In genomic region chr1:21586926-21587601, GRCh38 we compare ENCODE assay signal across 9 cellular contexts.
DNase-seq lines count a peak whose midpoint lies in the region; FAIRE-seq and TF ChIP-seq lines count a peak whose summit lies in the region.
"Had no signal": no experiment of that assay in that cellular context is flagged by ENCODE, and none has a peak within 500 bp of the region (broad histone marks: within the 10 kb centered on the region; RNA-seq: fewer than 3 reads in every experiment).

No MANE protein-coding gene starts in this region.

- no peak overlapping the region for H3K9ac ChIP-seq in colonic mucosa (ENCODE audit: low read depth in 2 of 2, low read length in 2 of 2)

- H3K9me3 Mint-ChIP-seq in activated CD4-positive, alpha-beta memory T cell treated with anti-CD3 and anti-CD28 coated beads for 36 hours = no peaks in the 10 kb centered on the region

- H3K27ac Mint-ChIP-seq in activated CD4-positive, alpha-beta memory T cell treated with anti-CD3 and anti-CD28 coated beads for 36 hours = no peak overlapping the region
- H3K27ac Mint-ChIP-seq: activated CD4-positive, alpha-beta T cell treated with anti-CD3 and anti-CD28 coated beads for 36 hours had no signal

- WGBS in mesodermal cell (ENCODE audit: insufficient coverage in 2 of 2), 2 experiments = 42 to 45% methylated on average over 17 to 18 of the region's 24 CpGs

- H3K4me1 Mint-ChIP-seq in activated CD4-positive, alpha-beta memory T cell treated with anti-CD3 and anti-CD28 coated beads for 36 hours (ENCODE audit: low read depth) = no peaks in the 10 kb centered on the region

- H3K4me1 ChIP-seq in mesodermal cell (ENCODE audit: control insufficient read depth, insufficient read depth, low read length, poor library complexity, severe bottlenecking) (peaks cover 29% of the 10 kb centered on the region), colonic mucosa (no peaks in the 10 kb centered on the region)

- DNase-seq in AG10803 (ENCODE audit: low read depth) (peak; percentile 71), NCI-H2196 (lab: John Stamatoyannopoulos, UW; ENCODE audit: unreplicated experiment) (peak; percentile 57), epidermal melanocyte (ENCODE audit: insufficient read length, low spot score) (peak; percentile 72), GM12892 (ENCODE audit: insufficient read length) (no peak), colonic mucosa (no peak), DMS 273 (lab: John Stamatoyannopoulos, UW; ENCODE audit: unreplicated experiment) (no peak)
- DNase-seq in activated CD4-positive, alpha-beta memory T cell treated with anti-CD3 and anti-CD28 coated beads for 36 hours = no peak
- DNase-seq: activated CD4-positive, alpha-beta T cell treated with anti-CD3 and anti-CD28 coated beads for 36 hours had no signal

- H3K4me3 ChIP-seq in AG10803 (ENCODE audit: low read length) (no peak overlapping the region), mesodermal cell (ENCODE audit: extremely low read depth, insufficient read depth, low read length, poor library complexity, severe bottlenecking) (no peak overlapping the region), colonic mucosa (no peak overlapping the region)

- TF ChIP-seq CTCF in AG10803 (conservative IDR thresholded peaks at IDR 0.05; ENCODE audit: low read length) = no peak
- TF ChIP-seq CTCF in colonic mucosa (IDR thresholded peaks at IDR 0.05) = no peak

- intact Hi-C loops in activated CD4-positive, alpha-beta memory T cell treated with anti-CD3 and anti-CD28 coated beads for 36 hours (cut with micrococcal nuclease) = no loop called here
- intact Hi-C loops in colonic mucosa (cut with DNase I) = no loop called here

- H3K36me3 ChIP-seq in mesodermal cell (ENCODE audit: control insufficient read depth, insufficient read depth, low read length) (no peaks in the 10 kb centered on the region), colonic mucosa (no peaks in the 10 kb centered on the region)

- H3K36me3 Mint-ChIP-seq in activated CD4-positive, alpha-beta memory T cell treated with anti-CD3 and anti-CD28 coated beads for 36 hours = no peaks in the 10 kb centered on the region

- H3K9me3 ChIP-seq in mesodermal cell (ENCODE audit: control insufficient read depth, low read length) = no peaks in the 10 kb centered on the region
- H3K9me3 ChIP-seq in colonic mucosa = no peaks in the 10 kb centered on the region

- no peak for TF ChIP-seq POLR2A in GM12892 (IDR thresholded peaks at IDR 0.05; ENCODE audit: low read depth, low read length)

- peaks cover 16% of the 10 kb centered on the region for H3K27me3 Mint-ChIP-seq in activated CD4-positive, alpha-beta memory T cell treated with anti-CD3 and anti-CD28 coated beads for 36 hours

- H3K4me3 Mint-ChIP-seq in activated CD4-positive, alpha-beta memory T cell treated with anti-CD3 and anti-CD28 coated beads for 36 hours = no peak overlapping the region
- H3K4me3 Mint-ChIP-seq: activated CD4-positive, alpha-beta T cell treated with anti-CD3 and anti-CD28 coated beads for 36 hours had no signal

- POLR2A ChIA-PET in activated CD4-positive, alpha-beta memory T cell treated with anti-CD3 and anti-CD28 coated beads for 36 hours (lab: Charles Lee) = no interaction called here

- no peak for FAIRE-seq in GM12892 (lab: Jason Lieb, UNC)

- H3K27me3 ChIP-seq in colonic mucosa = no peaks in the 10 kb centered on the region

- H3K27ac ChIP-seq in mesodermal cell (ENCODE audit: low read depth, low read length, severe bottlenecking) (peak overlapping the region; percentile 62), colonic mucosa (no peak overlapping the region)

- CTCF ChIA-PET in activated CD4-positive, alpha-beta memory T cell treated with anti-CD3 and anti-CD28 coated beads for 36 hours (lab: Charles Lee) = no interaction called here

Comparison
In these comparisons a context has a peak if more than half of its experiments do, and no peak if none do; other contexts are left out.
1. DNase-seq: peak in AG10803 (single experiment), NCI-H2196 (single experiment) and epidermal melanocyte (single experiment); none in GM12892 (single experiment), activated CD4-positive, alpha-beta memory T cell treated with anti-CD3 and anti-CD28 coated beads for 36 hours (single experiment), colonic mucosa (single experiment) and DMS 273 (single experiment).